Comparison of ENCODE assay signal across 18 cellular contexts in genomic region chr11:120167659-120168058, GRCh38. TPM values are rescaled to one million over a fixed set of nuclear protein-coding genes. Genes with fewer than 3 reads are reported as not detected.
"Had no signal": no experiment of that assay in that cellular context is flagged by ENCODE, and none has a peak within 500 bp of the region (broad histone marks: within the 10 kb centered on the region; RNA-seq: fewer than 3 reads in every experiment).

No MANE protein-coding gene starts in this region.

- H3K4me3 Mint-ChIP-seq: activated naive CD4-positive, alpha-beta T cell treated with anti-CD3 and anti-CD28 coated beads, Interleukin-2, amount 50 U/mL, for 24 hours; activated T-cell treated with anti-CD3 and anti-CD28 coated beads, Interleukin-2, amount 50 U/mL, for 72 hours had no signal

- H3K9me3 ChIP-seq: breast epithelium, thyroid gland, uterus had no signal

- H3K9me3 Mint-ChIP-seq: activated T-cell treated with anti-CD3 and anti-CD28 coated beads, Interleukin-2, amount 50 U/mL, for 72 hours had no signal

- ATAC-seq: activated CD4-positive, CD25-positive, alpha-beta regulatory T cell treated with anti-CD3 and anti-CD28 coated beads, Interleukin-2, amount 50 U/mL, for 24 hours; activated T-cell treated with anti-CD3 and anti-CD28 coated beads, Interleukin-2, amount 50 U/mL, for 72 hours had no signal

- DNase-seq: activated CD4-positive, alpha-beta T cell treated with anti-CD3 and anti-CD28 coated beads, Interleukin-2, amount 50 U/mL, for 4 hours; activated gamma-delta T cell; activated T-cell treated with anti-CD3 and anti-CD28 coated beads, Interleukin-2, amount 50 U/mL, for 72 hours; cerebellar nuclear complex; effector CD8-positive, alpha-beta T cell; midbrain; retina; stimulated activated CD4-positive, alpha-beta T cell treated with anti-CD3 and anti-CD28 coated beads, Interleukin-2, amount 100 ng/mL, for 24 hours; stimulated activated naive CD4-positive, alpha-beta T cell treated with Interleukin-2 at 50 U/mL for 16 hours; T-helper 1 cell; thyroid gland; uterus had no signal

- H3K27ac ChIP-seq: ascending aorta, breast epithelium, thyroid gland, uterus had no signal

- H3K36me3 ChIP-seq: ascending aorta, breast epithelium, thyroid gland, uterus had no signal

- H3K27me3 ChIP-seq: ascending aorta, breast epithelium, thyroid gland, uterus had no signal

- H3K27ac Mint-ChIP-seq: activated T-cell treated with anti-CD3 and anti-CD28 coated beads, Interleukin-2, amount 50 U/mL, for 72 hours had no signal

- H3K4me3 ChIP-seq: ascending aorta, thyroid gland, uterus had no signal

- H3K4me1 ChIP-seq: uterus had no signal

RNA-seq across cellular contexts. Expression of gene TRIM29, which starts 29.7 kb away (rescaled TPM):
- total RNA-seq: activated CD8-positive, alpha-beta memory T cell treated with anti-CD3 and anti-CD28 coated beads for 36 hours; activated T-cell treated with anti-CD3 and anti-CD28 coated beads, Interleukin-2, amount 50 U/mL, for 72 hours; lung microvascular endothelial cell had no signal
